Comparison of ENCODE assay signal across 9 cellular contexts in genomic region chr1:41917051-41917530, GRCh38. TPM values are rescaled to one million over a fixed set of nuclear protein-coding genes. Genes with fewer than 3 reads are reported as not detected.
A peak's percentile ranks its signal among the peaks of the same experiment; 100 is the strongest.
DNase-seq lines count a peak whose midpoint lies in the region; ATAC-seq, FAIRE-seq and TF ChIP-seq lines count a peak whose summit lies in the region.
"Had no signal": no experiment of that assay in that cellular context is flagged by ENCODE, and none has a peak within 500 bp of the region (broad histone marks: within the 10 kb centered on the region; RNA-seq: fewer than 3 reads in every experiment).

No MANE protein-coding gene starts in this region.

- in situ Hi-C loops in brain microvascular endothelial cell (cut with HindIII; ENCODE audit: low pct_ligation_motif_present, low sequenced_read_pairs): no loop called here

- POLR2A ChIA-PET in A549 (lab: Yijun Ruan, JAX): no interaction called here

- FAIRE-seq in A549 (lab: Jason Lieb, UNC): no peak

- WGBS in A549 (ENCODE audit: missing lambda C conversion rate): 70% methylated on average over 8 of the region's 8 CpGs

- CTCF ChIA-PET in A549 (lab: Yijun Ruan, JAX): interaction anchor here (0.8 to 1.7 kb wide), 3 partner anchors 53 to 401 kb away, joined by 3 to 4 read pairs (median 4); no protein-coding TSS in a partner anchor

- TF ChIP-seq POLR2A in A549 (IDR thresholded peaks at IDR 0.05; ENCODE audit: low read length): no peak

- no peak for ATAC-seq in A549
- no peak for ATAC-seq in GM18519 (IDR thresholded peaks at IDR 0.05; ENCODE audit: low FRiP score, unreplicated experiment)

- DNase-seq in A549 (ENCODE audit: low read depth in 1 of 2, low spot score in 1 of 2) (no peak), H7 (no peak), brain microvascular endothelial cell (no peak), NCI-H226 (no peak), NCI-H2196 (lab: John Stamatoyannopoulos, UW; ENCODE audit: unreplicated experiment) (no peak), MV-4-11 (lab: John Stamatoyannopoulos, UW) (no peak)

- H3K27ac ChIP-seq in A549: peak overlapping the region in 1 of 2 experiments; percentile 89; a peak in 4 of 6 replicates
- H3K27ac ChIP-seq in brain microvascular endothelial cell: no peak overlapping the region
- H3K27ac ChIP-seq in muscle layer of duodenum (ENCODE audit: low read length): no peak overlapping the region
- H3K27ac ChIP-seq: testis had no signal

- TF ChIP-seq CTCF in A549 (IDR thresholded peaks at IDR 0.05) (no peak), brain microvascular endothelial cell (IDR thresholded peaks at IDR 0.05; ENCODE audit: low read depth, low read length, missing control alignments) (no peak)

- H3K36me3 ChIP-seq in H7 (replicated peaks; ENCODE audit: control insufficient read depth, insufficient read depth, low read length): no peaks in the 10 kb centered on the region
- no peaks in the 10 kb centered on the region for H3K36me3 ChIP-seq in brain microvascular endothelial cell (replicated peaks)
- H3K36me3 ChIP-seq in muscle layer of duodenum (ENCODE audit: control insufficient read depth in 1 of 2, insufficient read depth in 2 of 2, low read length in 2 of 2): no peaks in the 10 kb centered on the region

- no peak for TF ChIP-seq RAD21 in A549 (conservative IDR thresholded peaks at IDR 0.05 in 1 of 2, IDR thresholded peaks at IDR 0.05 in 1 of 2)

- peak overlapping the region; percentile 98 for H3K4me2 ChIP-seq in A549

- no peak for TF ChIP-seq EP300 in A549 (IDR thresholded peaks at IDR 0.05)

- peak overlapping the region; percentile 83; the same call in 1 of the 3 replicates for H3K4me3 ChIP-seq in A549
- H3K4me3 ChIP-seq in H7 (ENCODE audit: insufficient read depth, low read depth, low read length): peak overlapping the region; percentile 59; the same call in 1 of the 2 replicates
- H3K4me3 ChIP-seq in brain microvascular endothelial cell (ENCODE audit: low read depth, low read length): peak overlapping the region; percentile 62
- peak overlapping the region; percentile 53 to 81 for H3K4me3 ChIP-seq in muscle layer of duodenum (ENCODE audit: low read depth in 1 of 2, low read length in 2 of 2)

- H3K27me3 ChIP-seq in H7 (ENCODE audit: control insufficient read depth, insufficient read depth, low read length) (peaks cover 24% of the 10 kb centered on the region), brain microvascular endothelial cell (replicated peaks) (no peaks in the 10 kb centered on the region), muscle layer of duodenum (ENCODE audit: low read depth, low read length) (peaks cover 4% of the 10 kb centered on the region)
- H3K27me3 ChIP-seq: testis had no signal

- H3K9me3 ChIP-seq in A549 (no peaks in the 10 kb centered on the region), muscle layer of duodenum (ENCODE audit: control insufficient read depth in 1 of 2, low read length in 2 of 2) (no peaks in the 10 kb centered on the region)
- H3K9me3 ChIP-seq: testis had no signal

- H3K4me1 ChIP-seq in A549: peaks cover 42% of the 10 kb centered on the region
- H3K4me1 ChIP-seq in muscle layer of duodenum (ENCODE audit: control insufficient read depth in 1 of 2, insufficient read depth in 2 of 2, low read length in 2 of 2): peaks cover 0 to 17% of the 10 kb centered on the region in 2 donors

TF ChIP-seq in A549, 52 proteins besides CTCF, POLR2A, EP300 and RAD21:
- TF ChIP-seq JUNB (IDR thresholded peaks at IDR 0.05) (no peak), PBX3 (IDR thresholded peaks at IDR 0.05) (no peak), EHMT2 (IDR thresholded peaks at IDR 0.05; ENCODE audit: low read depth) (no peak), KDM5A (IDR thresholded peaks at IDR 0.05) (no peak), FOXS1 (CRISPR knock-in tag; IDR thresholded peaks at IDR 0.05) (no peak), JUN (IDR thresholded peaks at IDR 0.05) (no peak), HOXB13 (CRISPR knock-in tag; IDR thresholded peaks at IDR 0.05; ENCODE audit: low read depth) (no peak), ESRRA (IDR thresholded peaks at IDR 0.05; ENCODE audit: borderline replicate concordance, low read length) (no peak), RNF2 (IDR thresholded peaks at IDR 0.05; ENCODE audit: borderline replicate concordance, low read depth) (no peak), KDM1A (IDR thresholded peaks at IDR 0.05; ENCODE audit: low read depth) (no peak), HES2 (IDR thresholded peaks at IDR 0.05) (no peak), CBX8 (IDR thresholded peaks at IDR 0.05) (no peak), CEBPB (IDR thresholded peaks at IDR 0.05) (no peak), NFE2L2 (conservative IDR thresholded peaks at IDR 0.05; ENCODE audit: low read length) (no peak), HMGXB4 (CRISPR knock-in tag; IDR thresholded peaks at IDR 0.05; ENCODE audit: borderline replicate concordance) (no peak), SREBF2 (IDR thresholded peaks at IDR 0.05) (no peak), ZFP36 (IDR thresholded peaks at IDR 0.05; ENCODE audit: borderline replicate concordance, partially characterized antibody) (no peak), RARB (CRISPR knock-in tag; IDR thresholded peaks at IDR 0.05) (no peak), TFCP2L1 (CRISPR knock-in tag; IDR thresholded peaks at IDR 0.05) (no peak), MAFK (IDR thresholded peaks at IDR 0.05; ENCODE audit: partially characterized antibody) (no peak)

RNA-seq across cellular contexts. Expression of gene HIVEP3, which starts 1.6 kb away (rescaled TPM):
- polyA plus RNA-seq in A549 (2011; rRNA removed) (2.0 and 2.6 TPM in 2 replicates), A549 (2017; fragmentation: RNase III; extraction: RNeasy Plus Mini Kit Qiagen cat#74134 plus additional on column Dnase treatment) (1.5 to 2.1 TPM (median 1.5 TPM) in 3 replicates)
- 1.6 TPM in 2 replicates for polyA plus RNA-seq in A549 (2012; cell fraction: cytosol; rRNA removed)
- 1.7 and 2.1 TPM in 2 replicates for polyA plus RNA-seq in A549 (2012; cell fraction: nucleus; rRNA removed)
- polyA minus RNA-seq in A549 (2011; rRNA and poly(A)+ RNA removed): 1.3 and 1.9 TPM in 2 replicates
- total RNA-seq in H7 (2014; rRNA removed; shearing (Covaris generic)): 1.8 and 1.9 TPM in 2 replicates
